1 cellular context compared by ENCODE assay signal in genomic region chr9:97636903-97637302, GRCh38.
TF ChIP-seq lines count a peak whose summit lies in the region.

No MANE protein-coding gene starts in this region.

TF ChIP-seq in HepG2, 621 proteins besides CTCF, POLR2A, EP300 and RAD21:
- TF ChIP-seq SP2 (CRISPR knock-in tag; IDR thresholded peaks at IDR 0.05), result no peak
- no peak for TF ChIP-seq KIAA2018 (CRISPR knock-in tag; IDR thresholded peaks at IDR 0.05; ENCODE audit: borderline replicate concordance)
- no peak for TF ChIP-seq ZSCAN5A (CRISPR knock-in tag; IDR thresholded peaks at IDR 0.05; ENCODE audit: borderline replicate concordance)
- no peak for TF ChIP-seq SMAD1 (CRISPR knock-in tag; IDR thresholded peaks at IDR 0.05; ENCODE audit: borderline replicate concordance, low read depth)
- TF ChIP-seq ARID5B (CRISPR knock-in tag; IDR thresholded peaks at IDR 0.05), result no peak
- no peak for TF ChIP-seq HDAC1 (CRISPR knock-in tag; IDR thresholded peaks at IDR 0.05)
- TF ChIP-seq ZNF343 (CRISPR knock-in tag; IDR thresholded peaks at IDR 0.05), result no peak
- TF ChIP-seq, protein P1, sequence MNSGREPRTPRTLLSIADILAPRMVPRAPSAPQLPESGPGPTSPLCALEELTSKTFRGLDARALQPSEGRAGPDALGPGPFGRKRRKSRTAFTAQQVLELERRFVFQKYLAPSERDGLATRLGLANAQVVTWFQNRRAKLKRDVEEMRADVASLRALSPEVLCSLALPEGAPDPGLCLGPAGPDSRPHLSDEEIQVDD (CRISPR knock-in tag; IDR thresholded peaks at IDR 0.05; ENCODE audit: borderline replicate concordance), result no peak
- no peak for TF ChIP-seq MXD4 (CRISPR knock-in tag; IDR thresholded peaks at IDR 0.05)
